In the genomic region with DNA sequence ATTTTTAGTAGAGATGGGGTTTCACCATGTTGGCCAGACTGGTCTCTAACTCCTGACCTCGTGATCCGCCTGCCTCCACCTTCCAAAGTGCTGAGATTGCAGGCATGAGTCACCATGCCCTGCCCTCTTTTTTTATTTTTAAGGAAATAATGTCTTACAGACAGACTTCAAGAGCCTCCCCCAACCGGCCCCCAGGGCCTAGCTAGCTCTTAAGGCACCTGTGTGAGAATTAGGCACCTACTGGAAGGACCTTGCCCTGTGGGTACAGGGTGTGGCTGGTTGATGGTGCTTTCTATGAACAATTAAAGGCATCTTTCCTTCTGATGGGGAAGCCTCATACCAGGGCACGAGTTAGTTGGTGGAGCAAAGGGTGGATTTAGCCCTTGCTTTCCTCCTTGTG, we compare ENCODE assay signal across 19 cellular contexts. TPM values are rescaled to one million over a fixed set of nuclear protein-coding genes. Genes with fewer than 3 reads are reported as not detected.
DNase-seq lines count a peak whose midpoint lies in the region; ATAC-seq, FAIRE-seq and TF ChIP-seq lines count a peak whose summit lies in the region.
"Had no signal": no experiment of that assay in that cellular context is flagged by ENCODE, and none has a peak within 500 bp of the region (broad histone marks: within the 10 kb centered on the region; RNA-seq: fewer than 3 reads in every experiment).

No MANE protein-coding gene starts in this region.

- no peaks in the 10 kb centered on the region for H3K79me2 ChIP-seq in PC-3 (ENCODE audit: low read length)

- ATAC-seq in PC-3 (no peak), GM18502 (IDR thresholded peaks at IDR 0.05; ENCODE audit: poor library complexity, unreplicated experiment) (no peak), HG02938 (IDR thresholded peaks at IDR 0.05; ENCODE audit: unreplicated experiment) (no peak)

- H3K4me2 ChIP-seq in PC-3 (ENCODE audit: low read length), result no peak overlapping the region
- H3K4me2 ChIP-seq: SK-N-SH had no signal

- DNase-seq in Calu3 (peak; percentile 73), PC-3 (peak; percentile 3), bronchial epithelial cell (ENCODE audit: low read depth) (peak; percentile 19), iris pigment epithelial cell (ENCODE audit: low read depth) (peak; percentile 31), stomach (no peak), activated gamma-delta T cell treated with Interleukin-2 at 50 U/mL for 16 hours (no peak)
- DNase-seq: Caco-2, DMS79 treated with DMSO at 0.1 percent for 48 hours, GDM1, GOT3, Karpas-422, NCI-H1417, NCI-H2029, NCI-H2171 treated with DMSO at 0.1 percent for 48 hours, NCI-H510A, SK-N-SH had no signal

- TF ChIP-seq POLR2A in stomach (IDR thresholded peaks at IDR 0.05), result no peak

- H3K4me3 Mint-ChIP-seq in Calu3 (ENCODE audit: low read depth, unreplicated experiment), result no peak overlapping the region
- H3K4me3 Mint-ChIP-seq: CD14-positive monocyte had no signal

- H3F3A ChIP-seq in PC-3 (ENCODE audit: low read length, unreplicated experiment), result no peaks in the 10 kb centered on the region

- H3K9me3 ChIP-seq in PC-3 (ENCODE audit: low read length), result no peaks in the 10 kb centered on the region
- H3K9me3 ChIP-seq in stomach, result no peaks in the 10 kb centered on the region
- H3K9me3 ChIP-seq: Caco-2, SK-N-SH had no signal

- no peaks in the 10 kb centered on the region for H3K36me3 Mint-ChIP-seq in Calu3 (ENCODE audit: insufficient read depth, unreplicated experiment)

- POLR2A ChIA-PET in PC-3 (lab: Charles Lee; ENCODE audit: unreplicated experiment), result no interaction called here

- H3K4me1 Mint-ChIP-seq in Calu3 (ENCODE audit: low read depth, unreplicated experiment), result peaks cover 23% of the 10 kb centered on the region

- H3K27ac ChIP-seq in PC-3 (ENCODE audit: low read length), result no peak overlapping the region
- H3K27ac ChIP-seq in stomach, result no peak overlapping the region

- H3K9ac ChIP-seq in PC-3 (ENCODE audit: low read length), result no peak overlapping the region
- H3K9ac ChIP-seq: SK-N-SH had no signal

- H3K4me1 ChIP-seq in PC-3 (ENCODE audit: insufficient read depth, low read length) (no peaks in the 10 kb centered on the region), stomach (peaks cover 2 to 5% (median 5%) of the 10 kb centered on the region in 4 donors)
- H3K4me1 ChIP-seq: Caco-2 had no signal

- no peaks in the 10 kb centered on the region for H3K9me2 ChIP-seq in PC-3 (replicated peaks; ENCODE audit: low read length)
- H3K9me2 ChIP-seq: SK-N-SH had no signal

- TF ChIP-seq CTCF in Calu3 (IDR thresholded peaks at IDR 0.05; ENCODE audit: unreplicated experiment), result no peak
- no peak for TF ChIP-seq CTCF in PC-3 (conservative IDR thresholded peaks at IDR 0.05; ENCODE audit: low read depth, low read length)
- TF ChIP-seq CTCF in bronchial epithelial cell (IDR thresholded peaks at IDR 0.05; ENCODE audit: insufficient read depth, low read length, severe bottlenecking), result no peak
- TF ChIP-seq CTCF in stomach (IDR thresholded peaks at IDR 0.05), result no peak

- no peak for FAIRE-seq in bronchial epithelial cell (lab: Jason Lieb, UNC)

- CTCF ChIA-PET in Calu3 (lab: Charles Lee), result interaction anchor here (0.6 to 0.9 kb wide), 4 partner anchors 19 to 62 kb away, joined by 3 to 6 read pairs (median 4); no protein-coding TSS in a partner anchor
- CTCF ChIA-PET in PC-3 (lab: Charles Lee), result no interaction called here

- intact Hi-C loops in Calu3 (cut with micrococcal nuclease; ENCODE audit: unreplicated experiment) (loop anchor here (10.0 kb wide), 1 partner anchor 132 kb away; no protein-coding TSS in a partner anchor), PC-3 (cut with micrococcal nuclease) (no loop called here), stomach (cut with DNase I; ENCODE audit: low total_unique reads) (no loop called here)

- H3K27me3 ChIP-seq in PC-3 (ENCODE audit: low read length) (no peaks in the 10 kb centered on the region), bronchial epithelial cell (ENCODE audit: control insufficient read depth, insufficient read depth, low read length) (peaks cover 15% of the 10 kb centered on the region), stomach (peaks cover 0 to 87% (median 30%) of the 10 kb centered on the region in 3 donors)

- 50 to 68% (median 61%) methylated on average over 4 of the region's 4 CpGs for WGBS in stomach, 5 donors

- no peak overlapping the region for H3K4me3 ChIP-seq in PC-3 (ENCODE audit: low read length)
- H3K4me3 ChIP-seq in bronchial epithelial cell (ENCODE audit: low read depth, low read length), result no peak overlapping the region
- no peak overlapping the region for H3K4me3 ChIP-seq in stomach

- no peak for TF ChIP-seq EP300 in stomach (IDR thresholded peaks at IDR 0.05)

- H4K20me1 ChIP-seq in PC-3 (ENCODE audit: low read length), result no peaks in the 10 kb centered on the region

- no TSS peak for BruUV-seq in Calu3 (replicated peaks; lab: Mats Ljungman, UMichigan)
- BruUV-seq in PC-3 (replicated peaks; lab: Mats Ljungman, UMichigan), result no TSS peak

- H3K36me3 ChIP-seq in PC-3 (ENCODE audit: low read depth, low read length) (no peaks in the 10 kb centered on the region), bronchial epithelial cell (ENCODE audit: control insufficient read depth, insufficient read depth, low read length) (no peaks in the 10 kb centered on the region), stomach (no peaks in the 10 kb centered on the region)

- H3K27ac Mint-ChIP-seq in Calu3 (ENCODE audit: unreplicated experiment), result no peak overlapping the region
- H3K27ac Mint-ChIP-seq: CD14-positive monocyte had no signal

- H3K27me3 Mint-ChIP-seq in Calu3 (ENCODE audit: unreplicated experiment), result peaks cover 84% of the 10 kb centered on the region

- no peak overlapping the region for H2AFZ ChIP-seq in PC-3 (ENCODE audit: low read length)

- no peaks in the 10 kb centered on the region for H3K9me3 Mint-ChIP-seq in Calu3 (ENCODE audit: low read depth, unreplicated experiment)

RNA-seq across cellular contexts. Expression of gene MRM1, which starts 51.3 kb away (rescaled TPM):
- total RNA-seq in Calu3 (2022) (42.4 and 43.5 TPM in 2 replicates), PC-3 (2014; rRNA removed) (8.8 and 9.2 TPM in 2 replicates), bronchial epithelial cell (3.2 and 6.1 TPM in 2 replicates), stomach (10 to 100 TPM in 2 of 5 donors, 1 to 10 TPM in 2, not detected in 1; 1.8 to 38.5 (median 7.4) TPM)
- 1 to 10 TPM; 2.4 to 8.0 (median 7.8) TPM for polyA plus RNA-seq in stomach

Comparison
In these comparisons a context has a peak if more than half of its experiments do, and no peak if none do; other contexts are left out.
1. DNase-seq: peak in Calu3 (single experiment), PC-3 (single experiment), bronchial epithelial cell (single experiment) and iris pigment epithelial cell (single experiment); none in stomach (single experiment) and activated gamma-delta T cell treated with Interleukin-2 at 50 U/mL for 16 hours (single experiment).